1 cellular context compared by ENCODE assay signal in genomic region chr4:6322761-6323566, GRCh38.
TF ChIP-seq lines count a peak whose summit lies in the region.

No MANE protein-coding gene starts in this region.

TF ChIP-seq in HepG2, 621 proteins besides CTCF, POLR2A, EP300 and RAD21 (continued from another document and continues in another):
- TF ChIP-seq ARID5B (CRISPR knock-in tag; IDR thresholded peaks at IDR 0.05) (peak; percentile 73), SNAPC5 (CRISPR knock-in tag; IDR thresholded peaks at IDR 0.05; ENCODE audit: borderline replicate concordance) (no peak), SRF (IDR thresholded peaks at IDR 0.05; ENCODE audit: low read depth, low read length) (no peak), HCFC1 (IDR thresholded peaks at IDR 0.05; ENCODE audit: low read depth, low read length) (no peak), TERF1 (CRISPR knock-in tag; IDR thresholded peaks at IDR 0.05) (no peak), ELK4 (CRISPR knock-in tag; IDR thresholded peaks at IDR 0.05; ENCODE audit: borderline replicate concordance) (no peak), PLRG1 (conservative IDR thresholded peaks at IDR 0.05) (no peak), JUN (CRISPR knock-in tag; IDR thresholded peaks at IDR 0.05) (no peak), FOXC1 (CRISPR knock-in tag; IDR thresholded peaks at IDR 0.05; ENCODE audit: borderline replicate concordance) (0 out of 2 replicates have a peak, but pooled peaks have one; percentile 36), ZNF33B (CRISPR knock-in tag; IDR thresholded peaks at IDR 0.05) (no peak), ZNF773 (CRISPR knock-in tag; IDR thresholded peaks at IDR 0.05; ENCODE audit: borderline replicate concordance) (no peak), ZBTB3 (CRISPR knock-in tag; IDR thresholded peaks at IDR 0.05; ENCODE audit: borderline replicate concordance, low read depth) (no peak), ARID3A (IDR thresholded peaks at IDR 0.05; ENCODE audit: low read depth, low read length) (peak; percentile 38; the same call in 1 of the 2 replicates), GTF3A (CRISPR knock-in tag; conservative IDR thresholded peaks at IDR 0.05) (no peak), MTERF4 (CRISPR knock-in tag; IDR thresholded peaks at IDR 0.05) (no peak), ZNF501 (CRISPR knock-in tag; IDR thresholded peaks at IDR 0.05) (peak; percentile 9; the same call in 1 of the 2 replicates), IRF1 (CRISPR knock-in tag; IDR thresholded peaks at IDR 0.05; ENCODE audit: low read depth) (no peak), ZBTB21 (CRISPR knock-in tag; IDR thresholded peaks at IDR 0.05) (no peak), ZNF605 (CRISPR knock-in tag; IDR thresholded peaks at IDR 0.05) (peak; percentile 68; the same call in 1 of the 2 replicates), ZSCAN30 (CRISPR knock-in tag; IDR thresholded peaks at IDR 0.05) (no peak), ZBTB34 (CRISPR knock-in tag; IDR thresholded peaks at IDR 0.05) (peak; percentile 49; the same call in 1 of the 2 replicates), ZNF549 (CRISPR knock-in tag; IDR thresholded peaks at IDR 0.05) (no peak), ZNF136 (CRISPR knock-in tag; IDR thresholded peaks at IDR 0.05; ENCODE audit: low read depth) (no peak), POGK (CRISPR knock-in tag; conservative IDR thresholded peaks at IDR 0.05) (no peak), PBX2 (CRISPR knock-in tag; IDR thresholded peaks at IDR 0.05) (no peak), RXRA (CRISPR knock-in tag; IDR thresholded peaks at IDR 0.05) (peak; percentile 57; the same call in 1 of the 2 replicates), ZNF260 (CRISPR knock-in tag; IDR thresholded peaks at IDR 0.05; ENCODE audit: borderline replicate concordance, low read depth) (no peak), MIER2 (CRISPR knock-in tag; IDR thresholded peaks at IDR 0.05) (0 out of 2 replicates have a peak, but pooled peaks have one; percentile 37), BCLAF1 (IDR thresholded peaks at IDR 0.05) (no peak), SMARCC2 (IDR thresholded peaks at IDR 0.05) (no peak), SOX5 (CRISPR knock-in tag; IDR thresholded peaks at IDR 0.05; ENCODE audit: borderline replicate concordance) (peak; percentile 83), ERF (CRISPR knock-in tag; IDR thresholded peaks at IDR 0.05) (peak; percentile 82; the same call in 1 of the 2 replicates), MLX (CRISPR knock-in tag; IDR thresholded peaks at IDR 0.05) (peak; percentile 55; the same call in 1 of the 2 replicates), ZNF558 (CRISPR knock-in tag; IDR thresholded peaks at IDR 0.05; ENCODE audit: borderline replicate concordance) (no peak; the same call in 1 of the 2 replicates), ZFP41 (CRISPR knock-in tag; IDR thresholded peaks at IDR 0.05; ENCODE audit: borderline replicate concordance) (no peak), ADNP (CRISPR knock-in tag; IDR thresholded peaks at IDR 0.05) (no peak), ZFP62 (CRISPR knock-in tag; IDR thresholded peaks at IDR 0.05) (no peak), SMC3 (IDR thresholded peaks at IDR 0.05; ENCODE audit: low read length) (no peak), NCOR1 (IDR thresholded peaks at IDR 0.05; ENCODE audit: borderline replicate concordance, low read length) (peak; percentile 52; the same call in 1 of the 2 replicates), CENPT (CRISPR knock-in tag; IDR thresholded peaks at IDR 0.05; ENCODE audit: low read depth) (peak; percentile 56; the same call in 1 of the 2 replicates), POLR2AphosphoS2 (IDR thresholded peaks at IDR 0.05; ENCODE audit: low read depth, low read length) (no peak)
